ENCODE assay signal across 10 cellular contexts in genomic region chr5:17224858-17225436, GRCh38. TPM values are rescaled to one million over a fixed set of nuclear protein-coding genes. Genes with fewer than 3 reads are reported as not detected.
DNase-seq lines count a peak whose midpoint lies in the region; ATAC-seq, FAIRE-seq and TF ChIP-seq lines count a peak whose summit lies in the region.
"Had no signal": no experiment of that assay in that cellular context is flagged by ENCODE, and none has a peak within 500 bp of the region (broad histone marks: within the 10 kb centered on the region; RNA-seq: fewer than 3 reads in every experiment).

No MANE protein-coding gene starts in this region.

- CTCF ChIA-PET in A549 (lab: Yijun Ruan, JAX): interaction anchor here (1.4 kb wide), 1 partner anchor 9 kb away, joined by 9 read pairs; no protein-coding TSS in a partner anchor

- peak overlapping the region; percentile 84 for H3K4me2 ChIP-seq in A549

- POLR2A ChIA-PET in A549 (lab: Yijun Ruan, JAX): no interaction called here

- H3K27me3 ChIP-seq in effector memory CD4-positive, alpha-beta T cell (replicated peaks; ENCODE audit: control insufficient read depth, insufficient read depth, low read length, poor library complexity, severe bottlenecking): no peaks in the 10 kb centered on the region
- H3K27me3 ChIP-seq: cardiac muscle cell had no signal

- DNase-seq in A549 (ENCODE audit: low read depth in 1 of 2, low spot score in 1 of 2) (no peak), amniotic epithelial cell (ENCODE audit: low read depth) (peak; percentile 84), ureter (ENCODE audit: low spot score) (no peak), DMS53 (lab: John Stamatoyannopoulos, UW) (no peak), Right ventricle myocardium inferior (ENCODE audit: missing footprints) (no peak)
- DNase-seq in effector memory CD4-positive, alpha-beta T cell: no peak
- DNase-seq: NCI-H226 had no signal

- H3K9me3 ChIP-seq in A549: no peaks in the 10 kb centered on the region
- no peaks in the 10 kb centered on the region for H3K9me3 ChIP-seq in effector memory CD4-positive, alpha-beta T cell (ENCODE audit: control insufficient read depth, low read length)

- H3K36me3 ChIP-seq in effector memory CD4-positive, alpha-beta T cell (ENCODE audit: control insufficient read depth, insufficient read depth, low read length): no peaks in the 10 kb centered on the region
- H3K36me3 ChIP-seq: cardiac muscle cell had no signal

- WGBS in A549 (ENCODE audit: missing lambda C conversion rate): 63% methylated on average over 10 of the region's 10 CpGs

- intact Hi-C loops in Right ventricle myocardium inferior (cut with DNase I): no loop called here

- no peak for TF ChIP-seq CTCF in A549 (IDR thresholded peaks at IDR 0.05)

- TF ChIP-seq POLR2A in A549 (IDR thresholded peaks at IDR 0.05; ENCODE audit: low read length): no peak

- peaks cover 97% of the 10 kb centered on the region for H3K4me1 ChIP-seq in A549
- H3K4me1 ChIP-seq in effector memory CD4-positive, alpha-beta T cell (ENCODE audit: control insufficient read depth, insufficient read depth, low read length, poor library complexity, severe bottlenecking): no peaks in the 10 kb centered on the region

- no peak for FAIRE-seq in A549 (lab: Jason Lieb, UNC)

- H3K4me3 ChIP-seq in A549: no peak overlapping the region
- no peak overlapping the region for H3K4me3 ChIP-seq in effector memory CD4-positive, alpha-beta T cell (ENCODE audit: insufficient read depth, low read depth, low read length, poor library complexity, severe bottlenecking)
- H3K4me3 ChIP-seq: cardiac muscle cell had no signal

- ATAC-seq in A549 (peak; percentile 22 to 43; a peak in 3 of 6 replicates), GM19043 (IDR thresholded peaks at IDR 0.05; ENCODE audit: low read depth, unreplicated experiment) (peak; percentile 41), HG03064 (IDR thresholded peaks at IDR 0.05; ENCODE audit: low read depth, unreplicated experiment) (peak; percentile 40), Right ventricle myocardium inferior (no peak)

- peak overlapping the region; percentile 18 to 68; a peak in 3 of 6 replicates for H3K27ac ChIP-seq in A549
- no peak overlapping the region for H3K27ac ChIP-seq in effector memory CD4-positive, alpha-beta T cell (ENCODE audit: insufficient read depth, low read length, poor library complexity, severe bottlenecking)
- H3K27ac ChIP-seq: cardiac muscle cell had no signal

- TF ChIP-seq EP300 in A549 (IDR thresholded peaks at IDR 0.05): no peak

- no peak for TF ChIP-seq RAD21 in A549 (conservative IDR thresholded peaks at IDR 0.05 in 1 of 2, IDR thresholded peaks at IDR 0.05 in 1 of 2)

TF ChIP-seq in A549, 52 proteins besides CTCF, POLR2A, EP300 and RAD21:
- no peak for TF ChIP-seq ZNF302 (CRISPR knock-in tag; IDR thresholded peaks at IDR 0.05)
- no peak for TF ChIP-seq CHD4 (IDR thresholded peaks at IDR 0.05; ENCODE audit: borderline replicate concordance)
- TF ChIP-seq RNF2 (IDR thresholded peaks at IDR 0.05; ENCODE audit: borderline replicate concordance, low read depth): no peak
- no peak for TF ChIP-seq FOXS1 (CRISPR knock-in tag; IDR thresholded peaks at IDR 0.05)
- no peak for TF ChIP-seq CHD2 (IDR thresholded peaks at IDR 0.05; ENCODE audit: low read length, partially characterized antibody)
- TF ChIP-seq MAFK (IDR thresholded peaks at IDR 0.05; ENCODE audit: partially characterized antibody): no peak
- no peak for TF ChIP-seq E2F6 (IDR thresholded peaks at IDR 0.05; ENCODE audit: borderline replicate concordance, low read depth)
- no peak for TF ChIP-seq ZFP36 (IDR thresholded peaks at IDR 0.05; ENCODE audit: borderline replicate concordance, partially characterized antibody)
- no peak for TF ChIP-seq NPAS2 (CRISPR knock-in tag; IDR thresholded peaks at IDR 0.05; ENCODE audit: borderline replicate concordance)
- no peak for TF ChIP-seq PHF8 (IDR thresholded peaks at IDR 0.05; ENCODE audit: borderline replicate concordance, low read depth)
- TF ChIP-seq KDM1A (IDR thresholded peaks at IDR 0.05; ENCODE audit: low read depth): no peak
- no peak for TF ChIP-seq KDM5A (IDR thresholded peaks at IDR 0.05)
- TF ChIP-seq MYC (IDR thresholded peaks at IDR 0.05; ENCODE audit: borderline replicate concordance, low read length): no peak
- no peak for TF ChIP-seq ESRRA (IDR thresholded peaks at IDR 0.05; ENCODE audit: borderline replicate concordance, low read length)

RNA-seq across cellular contexts. Expression of gene BASP1, which starts 7.5 kb away (rescaled TPM):
- polyA plus RNA-seq in A549 (2011; rRNA removed) (369 and 454 TPM in 2 replicates), A549 (2017; fragmentation: RNase III; extraction: RNeasy Plus Mini Kit Qiagen cat#74134 plus additional on column Dnase treatment) (381 to 414 TPM (median 391 TPM) in 3 replicates)
- polyA plus RNA-seq in A549 (2012; cell fraction: cytosol; rRNA removed): 308 and 386 TPM in 2 replicates
- polyA plus RNA-seq in A549 (2012; cell fraction: nucleus; rRNA removed): 121 and 135 TPM in 2 replicates
- 48.8 and 53.9 TPM in 2 replicates for polyA minus RNA-seq in A549 (2011; rRNA and poly(A)+ RNA removed)
- total RNA-seq in ureter (77.8 TPM), Right ventricle myocardium inferior (3.2 TPM)

Comparison
In these comparisons a context has a peak if more than half of its experiments do, and no peak if none do; other contexts are left out.
1. RNA of gene BASP1, which starts 7.5 kb away (total RNA-seq): 77.8 TPM in ureter (single experiment); 3.2 TPM in Right ventricle myocardium inferior (single experiment); every median in the first group is over 10 times any median in the second.